22 cellular contexts compared by ENCODE assay signal in genomic region chr10:132786529-132787252, GRCh38. TPM values are rescaled to one million over a fixed set of nuclear protein-coding genes. Genes with fewer than 3 reads are reported as not detected.
DNase-seq lines count a peak whose midpoint lies in the region; ATAC-seq and TF ChIP-seq lines count a peak whose summit lies in the region.
"Had no signal": no experiment of that assay in that cellular context is flagged by ENCODE, and none has a peak within 500 bp of the region (broad histone marks: within the 10 kb centered on the region; RNA-seq: fewer than 3 reads in every experiment).

No MANE protein-coding gene starts in this region.

- intact Hi-C loops in Caco-2 (cut with micrococcal nuclease; ENCODE audit: unreplicated experiment) (no loop called here), esophagus squamous epithelium (cut with DNase I) (no loop called here), psoas muscle (cut with DNase I) (loop anchor here in 1 of 2 donors (10.0 kb wide), 1 partner anchor 132 kb away; no protein-coding TSS in a partner anchor)

- H3K9me3 ChIP-seq in Caco-2 = no peaks in the 10 kb centered on the region
- no peaks in the 10 kb centered on the region for H3K9me3 ChIP-seq in NT2/D1 (ENCODE audit: insufficient read depth, low read length)
- H3K9me3 ChIP-seq in esophagus squamous epithelium = peaks cover 0 to 7% (median 0%) of the 10 kb centered on the region in 3 donors
- H3K9me3 ChIP-seq in psoas muscle = no peaks in the 10 kb centered on the region

- no peak for TF ChIP-seq CTCF in Caco-2 (IDR thresholded peaks at IDR 0.05; ENCODE audit: insufficient read depth in 1 of 2, low read depth in 1 of 2, low read length in 1 of 2, severe bottlenecking in 1 of 2, unreplicated experiment in 1 of 2)
- TF ChIP-seq CTCF in esophagus squamous epithelium (IDR thresholded peaks at IDR 0.05) = no peak
- TF ChIP-seq CTCF in psoas muscle (IDR thresholded peaks at IDR 0.05) = no peak

- no peak for DNase-seq in Caco-2
- no peak for DNase-seq in NT2/D1 (ENCODE audit: low read depth, low spot score)
- DNase-seq in esophagus squamous epithelium (lab: John Stamatoyannopoulos, UW) = no peak
- DNase-seq in psoas muscle = no peak
- no peak for DNase-seq in EL
- no peak for DNase-seq in hippocampal formation (lab: John Stamatoyannopoulos, UW)
- DNase-seq in activated CD4-positive, alpha-beta memory T cell treated with anti-CD3 and anti-CD28 coated beads, Interleukin-2, amount 10 ng/mL, durations not matched to agents 7 days and 5 days = no peak
- DNase-seq in NCI-H510A (lab: John Stamatoyannopoulos, UW) = no peak
- DNase-seq: activated CD4-positive, alpha-beta T cell treated with anti-CD3 and anti-CD28 coated beads, Interleukin-2, amount 50 U/mL, for 1 hour; activated CD8-positive, alpha-beta memory T cell treated with anti-CD3 and anti-CD28 coated beads, Interleukin-2, amount 50 U/mL, for 48 hours; activated gamma-delta T cell; CD8-positive, alpha-beta T cell; central memory CD4-positive, alpha-beta T cell; effector CD8-positive, alpha-beta T cell; naive B cell; NCI-H1105 treated with DMSO at 0.1 percent for 48 hours; NCI-H2081 treated with DMSO at 0.1 percent for 48 hours; NCI-H526; stimulated activated CD8-positive, alpha-beta memory T cell treated with anti-CD3 and anti-CD28 coated beads, Interleukin-4, amount 100 ng/mL, for 48 hours; T-cell had no signal

- ATAC-seq in psoas muscle = no peak
- ATAC-seq: CD8-positive, alpha-beta T cell; T-cell had no signal

- H3K27me3 Mint-ChIP-seq in Caco-2 (ENCODE audit: insufficient read depth, unreplicated experiment) = peaks cover 3% of the 10 kb centered on the region
- peaks cover 16% of the 10 kb centered on the region for H3K27me3 Mint-ChIP-seq in activated CD4-positive, alpha-beta memory T cell treated with anti-CD3 and anti-CD28 coated beads, Interleukin-2, amount 10 ng/mL, durations not matched to agents 7 days and 5 days

- peak overlapping the region; percentile 32 for H3K9ac ChIP-seq in NT2/D1 (ENCODE audit: insufficient read length, low read depth)

- H3K4me1 ChIP-seq in Caco-2 (peaks cover 11% of the 10 kb centered on the region; the same call in 1 of the 2 replicates), NT2/D1 (ENCODE audit: insufficient read depth, insufficient read length) (no peaks in the 10 kb centered on the region), esophagus squamous epithelium (peaks cover 12 to 48% (median 27%) of the 10 kb centered on the region in 3 donors), psoas muscle (peaks cover 9% of the 10 kb centered on the region)

- POLR2A ChIA-PET in Caco-2 (lab: Charles Lee) = no interaction called here
- POLR2A ChIA-PET in activated CD4-positive, alpha-beta memory T cell treated with anti-CD3 and anti-CD28 coated beads, Interleukin-2, amount 10 ng/mL, durations not matched to agents 7 days and 5 days (lab: Charles Lee) = no interaction called here

- CTCF ChIA-PET in Caco-2 (lab: Charles Lee) = no interaction called here
- CTCF ChIA-PET in activated CD4-positive, alpha-beta memory T cell treated with anti-CD3 and anti-CD28 coated beads, Interleukin-2, amount 10 ng/mL, durations not matched to agents 7 days and 5 days (lab: Charles Lee) = no interaction called here

- H3K27ac ChIP-seq in esophagus squamous epithelium (no peak overlapping the region), psoas muscle (no peak overlapping the region)

- no peak for TF ChIP-seq POLR2A in esophagus squamous epithelium (IDR thresholded peaks at IDR 0.05)

- no peak overlapping the region for H3K4me3 Mint-ChIP-seq in Caco-2 (ENCODE audit: unreplicated experiment)
- no peak overlapping the region for H3K4me3 Mint-ChIP-seq in activated CD4-positive, alpha-beta memory T cell treated with anti-CD3 and anti-CD28 coated beads, Interleukin-2, amount 10 ng/mL, durations not matched to agents 7 days and 5 days
- H3K4me3 Mint-ChIP-seq: CD8-positive, alpha-beta T cell; T-cell had no signal

- BruUV-seq in Caco-2 (replicated peaks; lab: Mats Ljungman, UMichigan) = no TSS peak

- H3K27me3 ChIP-seq in Caco-2 (replicated peaks; ENCODE audit: control insufficient read depth, insufficient read depth, low read length) = peaks cover 1% of the 10 kb centered on the region; the same call in 1 of the 2 replicates
- H3K27me3 ChIP-seq in NT2/D1 (ENCODE audit: insufficient read depth, insufficient read length) = peaks cover 89% of the 10 kb centered on the region
- peaks cover 26 to 88% (median 42%) of the 10 kb centered on the region in 4 donors for H3K27me3 ChIP-seq in esophagus squamous epithelium
- peaks cover 0 to 93% (median 37%) of the 10 kb centered on the region in 3 donors for H3K27me3 ChIP-seq in psoas muscle (ENCODE audit: insufficient read depth in 3 of 3, low read length in 2 of 3)

- no peak overlapping the region for H3K27ac Mint-ChIP-seq in Caco-2 (ENCODE audit: unreplicated experiment)
- H3K27ac Mint-ChIP-seq in activated CD4-positive, alpha-beta memory T cell treated with anti-CD3 and anti-CD28 coated beads, Interleukin-2, amount 10 ng/mL, durations not matched to agents 7 days and 5 days = no peak overlapping the region
- H3K27ac Mint-ChIP-seq: CD8-positive, alpha-beta T cell; progenitor cell of endocrine pancreas; T-cell had no signal

- peak overlapping the region; percentile 24; the same call in 1 of the 2 replicates for H3K4me3 ChIP-seq in Caco-2 (ENCODE audit: low read depth, low read length)
- H3K4me3 ChIP-seq in NT2/D1 (ENCODE audit: insufficient read length, low read depth) = peak overlapping the region; percentile 24
- peak overlapping the region in 3 of 4 donors; percentile 22 to 45 (median 33) for H3K4me3 ChIP-seq in esophagus squamous epithelium
- H3K4me3 ChIP-seq in psoas muscle = peak overlapping the region; percentile 34

- 2% methylated on average over 28 of the region's 98 CpGs; no CpG with 5 or more reads in 1 of the 2 donors for WGBS in esophagus squamous epithelium, 2 donors
- WGBS in psoas muscle, 3 donors = 2 to 3% (median 2%) methylated on average over 44 to 98 of the region's 98 CpGs

- H3K4me1 Mint-ChIP-seq in Caco-2 (ENCODE audit: low read depth, unreplicated experiment) = no peaks in the 10 kb centered on the region
- H3K4me1 Mint-ChIP-seq in activated CD4-positive, alpha-beta memory T cell treated with anti-CD3 and anti-CD28 coated beads, Interleukin-2, amount 10 ng/mL, durations not matched to agents 7 days and 5 days = no peaks in the 10 kb centered on the region

- H3K9me3 Mint-ChIP-seq in Caco-2 (ENCODE audit: unreplicated experiment) = no peaks in the 10 kb centered on the region
- no peaks in the 10 kb centered on the region for H3K9me3 Mint-ChIP-seq in activated CD4-positive, alpha-beta memory T cell treated with anti-CD3 and anti-CD28 coated beads, Interleukin-2, amount 10 ng/mL, durations not matched to agents 7 days and 5 days
- H3K9me3 Mint-ChIP-seq: CD8-positive, alpha-beta T cell; T-cell had no signal

- peaks cover 9% of the 10 kb centered on the region for H3K36me3 Mint-ChIP-seq in Caco-2 (ENCODE audit: insufficient read depth, unreplicated experiment)
- H3K36me3 Mint-ChIP-seq in activated CD4-positive, alpha-beta memory T cell treated with anti-CD3 and anti-CD28 coated beads, Interleukin-2, amount 10 ng/mL, durations not matched to agents 7 days and 5 days (ENCODE audit: low read depth) = peaks cover 3% of the 10 kb centered on the region

- no peaks in the 10 kb centered on the region for H3K36me3 ChIP-seq in Caco-2 (ENCODE audit: control insufficient read depth, insufficient read depth, low read length)
- H3K36me3 ChIP-seq in NT2/D1 (ENCODE audit: insufficient read depth, insufficient read length, low read length) = peaks cover 4% of the 10 kb centered on the region
- peaks cover 0 to 14% (median 0%) of the 10 kb centered on the region in 3 donors for H3K36me3 ChIP-seq in esophagus squamous epithelium
- H3K36me3 ChIP-seq in psoas muscle (ENCODE audit: insufficient read depth in 1 of 2, low read depth in 1 of 2) = peaks cover 0 to 18% of the 10 kb centered on the region in 2 donors

RNA-seq across cellular contexts. Expression of gene NKX6-2, which starts 0.7 kb away (rescaled TPM):
- total RNA-seq in Caco-2 (2022) (not detected in 2 replicates), esophagus squamous epithelium (under 1 TPM in 1 of 4 donors, not detected in 3; 0.57 TPM), psoas muscle (not detected)
- polyA plus RNA-seq in psoas muscle = not detected
- not detected for total RNA-seq in activated CD4-positive, alpha-beta memory T cell treated with anti-CD3 and anti-CD28 coated beads, Interleukin-2, amount 10 ng/mL, durations not matched to agents 7 days and 5 days
- total RNA-seq: CD8-positive, alpha-beta T cell; lung microvascular endothelial cell; T-cell had no signal
